In genomic region chr9:136363106-136363605, GRCh38 we compare ENCODE assay signal across 1 cellular context.
A peak's percentile ranks its signal among the peaks of the same experiment; 100 is the strongest.
TF ChIP-seq lines count a peak whose summit lies in the region.

No MANE protein-coding gene starts in this region.

TF ChIP-seq in WTC11, 78 proteins besides CTCF, POLR2A, EP300 and RAD21 (continued from another document):
- TF ChIP-seq ZNF281 (CRISPR knock-in tag; IDR thresholded peaks at IDR 0.05) (no peak), EMX1 (CRISPR knock-in tag; IDR thresholded peaks at IDR 0.05) (0 out of 2 replicates have a peak, but pooled peaks have one; percentile 7)
TF ChIP-seq in WTC11: peak in this region for 2.
